ENCODE assay signal across 10 cellular contexts in the genomic region with DNA sequence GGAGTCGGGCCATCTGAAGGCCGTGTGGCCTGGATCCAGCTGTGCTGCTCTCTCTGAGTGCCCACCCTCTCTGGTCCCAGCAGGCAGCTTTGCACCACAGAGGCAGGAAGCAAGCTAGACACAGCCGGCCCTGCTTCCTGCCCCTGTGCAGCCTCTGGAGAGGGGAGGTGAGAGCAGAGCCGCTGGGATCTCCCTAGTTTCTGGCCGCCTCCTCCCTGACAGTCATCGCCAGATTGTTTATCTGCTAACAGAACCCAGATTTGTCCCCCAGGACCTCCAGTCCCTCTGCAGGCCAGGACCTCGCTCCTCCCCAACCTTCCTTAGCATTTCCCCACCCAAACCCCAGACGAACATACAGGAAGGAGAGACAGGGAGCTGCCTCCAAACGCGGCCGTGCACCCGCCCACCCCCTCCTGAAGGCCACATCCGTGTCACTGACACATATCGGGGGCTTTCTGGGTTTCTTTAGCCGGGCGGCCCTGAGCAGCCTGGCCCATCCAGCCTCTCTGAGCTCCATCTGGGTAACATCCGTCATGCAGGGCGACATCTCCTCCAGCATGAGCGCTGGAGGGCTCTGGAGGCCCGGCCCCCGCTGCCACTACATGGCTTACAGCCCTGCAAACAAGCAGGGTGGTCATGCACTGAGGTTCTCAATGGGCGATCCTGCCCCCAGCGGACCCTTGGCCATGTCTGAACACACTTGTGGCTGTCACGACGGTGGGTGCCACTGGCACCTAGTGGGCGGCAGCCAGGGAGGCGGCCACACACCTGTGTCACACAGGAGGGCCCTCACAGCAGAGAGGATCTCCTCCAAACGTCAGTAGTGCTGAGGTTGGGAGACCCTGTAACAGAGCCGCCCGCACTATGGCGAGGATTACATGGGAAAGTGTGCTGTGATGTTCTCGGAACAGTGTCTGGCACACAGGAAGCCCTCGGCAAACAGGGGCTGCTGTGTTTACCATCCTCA. TPM values are rescaled to one million over a fixed set of nuclear protein-coding genes. Genes with fewer than 3 reads are reported as not detected.
DNase-seq lines count a peak whose midpoint lies in the region; ATAC-seq lines count a peak whose summit lies in the region.
"Had no signal": no experiment of that assay in that cellular context is flagged by ENCODE, and none has a peak within 500 bp of the region (broad histone marks: within the 10 kb centered on the region; RNA-seq: fewer than 3 reads in every experiment).

No MANE protein-coding gene starts in this region.

- H3K9me3 Mint-ChIP-seq in naive thymus-derived CD8-positive, alpha-beta T cell, result no peaks in the 10 kb centered on the region

- ATAC-seq in naive thymus-derived CD8-positive, alpha-beta T cell, result peak; percentile 85 to 86
- ATAC-seq in HG03097 (IDR thresholded peaks at IDR 0.05; ENCODE audit: low FRiP score, unreplicated experiment), result no peak

- H3K27ac Mint-ChIP-seq in naive thymus-derived CD8-positive, alpha-beta T cell, result peak overlapping the region; percentile 97 to 100 (median 100)

- POLR2A ChIA-PET in naive thymus-derived CD8-positive, alpha-beta T cell (lab: Charles Lee), result interaction anchor here (1.0 to 10.0 kb wide), 9 partner anchors 7 to 175 kb away, joined by 3 to 131 read pairs (median 7); partner anchors contain the start of gene FAM163B

- peak overlapping the region; percentile 38 for H3K27ac ChIP-seq in caudate nucleus (ENCODE audit: low read depth, low read length)
- H3K27ac ChIP-seq: 22Rv1, SJSA1 had no signal

- peak overlapping the region; percentile 40 to 90 (median 83) for H3K4me3 Mint-ChIP-seq in naive thymus-derived CD8-positive, alpha-beta T cell

- no peaks in the 10 kb centered on the region for H3K36me3 Mint-ChIP-seq in naive thymus-derived CD8-positive, alpha-beta T cell

- H3K27me3 Mint-ChIP-seq in naive thymus-derived CD8-positive, alpha-beta T cell, result no peaks in the 10 kb centered on the region

- intact Hi-C loops in head of caudate nucleus (cut with DNase I), result no loop called here

- DNase-seq in NCI-H82 (lab: John Stamatoyannopoulos, UW) (peak; percentile 36), NCI-H82 treated with DMSO at 0.1 percent for 48 hours (lab: John Stamatoyannopoulos, UW; ENCODE audit: unreplicated experiment) (no peak), caudate nucleus (lab: John Stamatoyannopoulos, UW) (no peak), head of caudate nucleus (no peak), occipital lobe (lab: John Stamatoyannopoulos, UW) (no peak), NCI-H1048 (lab: John Stamatoyannopoulos, UW) (no peak)
- DNase-seq in naive thymus-derived CD8-positive, alpha-beta T cell, result peak; percentile 43 to 85 (median 72)

- H3K4me1 Mint-ChIP-seq in naive thymus-derived CD8-positive, alpha-beta T cell, result peaks cover 19 to 30% (median 27%) of the 10 kb centered on the region in 4 donors

RNA-seq across cellular contexts. Expression of gene DBH, which starts 47.6 kb away (rescaled TPM):
- total RNA-seq in naive thymus-derived CD8-positive, alpha-beta T cell, result not detected
- not detected for polyA plus RNA-seq in naive thymus-derived CD8-positive, alpha-beta T cell
- not detected for total RNA-seq in occipital lobe
- total RNA-seq: SJSA1 had no signal

RNA-seq across cellular contexts. Expression of gene SARDH, which starts 54.4 kb away (rescaled TPM):
- 1 to 10 TPM; 5.0 to 8.7 TPM for total RNA-seq in naive thymus-derived CD8-positive, alpha-beta T cell
- 1 to 10 TPM; 1.7 to 2.7 (median 2.4) TPM for polyA plus RNA-seq in naive thymus-derived CD8-positive, alpha-beta T cell
- total RNA-seq in occipital lobe, result 2.5 TPM

Comparison
In these comparisons a context has a peak if more than half of its experiments do, and no peak if none do; other contexts are left out.
1. DNase-seq: peak in NCI-H82 (single experiment) and naive thymus-derived CD8-positive, alpha-beta T cell (10 of 10); none in NCI-H82 treated with DMSO at 0.1 percent for 48 hours (single experiment), caudate nucleus (0 of 61), head of caudate nucleus (0 of 42), occipital lobe (single experiment) and NCI-H1048 (single experiment).